Comparison of ENCODE assay signal across 8 cellular contexts in the genomic region with DNA sequence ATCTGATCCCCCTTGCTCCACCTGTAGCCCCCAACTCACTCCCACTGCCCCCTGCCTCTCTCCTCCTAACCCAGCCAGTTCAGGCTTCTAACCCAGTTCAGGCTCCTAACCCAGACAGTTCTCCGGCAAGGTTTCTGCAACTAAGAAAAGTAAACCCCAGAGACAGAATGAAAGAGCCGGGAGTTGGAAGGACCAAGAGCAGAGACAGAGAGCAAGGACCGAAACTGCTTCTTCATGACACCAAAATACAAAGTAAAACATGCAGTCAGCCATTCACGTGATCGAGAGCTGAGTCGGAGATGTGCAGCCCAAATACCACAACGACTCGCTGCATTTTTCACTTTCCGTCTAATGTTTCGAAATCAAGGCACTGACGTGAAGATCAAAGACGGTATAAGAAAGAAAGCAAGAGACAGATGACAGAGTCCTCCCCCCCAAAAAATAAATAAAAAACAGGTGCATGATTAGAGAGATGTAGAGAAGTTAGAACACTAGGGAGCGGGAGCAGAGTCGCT. TPM values are rescaled to one million over a fixed set of nuclear protein-coding genes. Genes with fewer than 3 reads are reported as not detected.
A peak's percentile ranks its signal among the peaks of the same experiment; 100 is the strongest.
DNase-seq lines count a peak whose midpoint lies in the region; ATAC-seq lines count a peak whose summit lies in the region.

No MANE protein-coding gene starts in this region.

- no peaks in the 10 kb centered on the region for H3K9me3 Mint-ChIP-seq in stimulated activated naive B cell treated with anti-CD40 and anti-IgM and Interleukin-4, amounts not matched to agents 10 μg/mL and 1 μg/mL and 100 μg/mL, for 72 hours

- DNase-seq in SIG-M5 treated with dmso at 0.1 percent for 504 hours (lab: John Stamatoyannopoulos, UW; ENCODE audit: unreplicated experiment) (peak; percentile 63), SIG-M5 (lab: John Stamatoyannopoulos, UW) (no peak), iris pigment epithelial cell (ENCODE audit: low read depth) (peak; percentile 12), cerebellum (ENCODE audit: low spot score) (no peak), H7 (no peak)
- DNase-seq in activated CD8-positive, alpha-beta memory T cell treated with anti-CD3 and anti-CD28 coated beads, Interleukin-2, amount 50 U/mL, for 1 hour (ENCODE audit: extremely low read depth): peak; percentile 56
- no peak for DNase-seq in stimulated activated naive B cell treated with anti-CD40 and anti-IgM and Interleukin-4, amounts not matched to agents 10 μg/mL and 1 μg/mL and 100 μg/mL, for 72 hours

- no peaks in the 10 kb centered on the region for H3K27me3 Mint-ChIP-seq in stimulated activated naive B cell treated with anti-CD40 and anti-IgM and Interleukin-4, amounts not matched to agents 10 μg/mL and 1 μg/mL and 100 μg/mL, for 72 hours

- peak overlapping the region; percentile 86 to 90 for H3K4me3 Mint-ChIP-seq in stimulated activated naive B cell treated with anti-CD40 and anti-IgM and Interleukin-4, amounts not matched to agents 10 μg/mL and 1 μg/mL and 100 μg/mL, for 72 hours

- peaks cover 58 to 64% of the 10 kb centered on the region in 2 donors for H3K36me3 Mint-ChIP-seq in stimulated activated naive B cell treated with anti-CD40 and anti-IgM and Interleukin-4, amounts not matched to agents 10 μg/mL and 1 μg/mL and 100 μg/mL, for 72 hours

- H3K27ac Mint-ChIP-seq in stimulated activated naive B cell treated with anti-CD40 and anti-IgM and Interleukin-4, amounts not matched to agents 10 μg/mL and 1 μg/mL and 100 μg/mL, for 72 hours: peak overlapping the region; percentile 100

- no peaks in the 10 kb centered on the region for H3K36me3 ChIP-seq in H7 (replicated peaks; ENCODE audit: control insufficient read depth, insufficient read depth, low read length)

- ATAC-seq in HG03469 (IDR thresholded peaks at IDR 0.05; ENCODE audit: unreplicated experiment): peak; percentile 29
- peak in 1 of 2 donors; percentile 8 for ATAC-seq in stimulated activated naive B cell treated with anti-CD40 and anti-IgM and Interleukin-4, amounts not matched to agents 10 μg/mL and 1 μg/mL and 100 μg/mL, for 72 hours (replicated peaks)

- no peak overlapping the region for H3K4me3 ChIP-seq in H7 (ENCODE audit: insufficient read depth, low read depth, low read length)

- H3K4me1 Mint-ChIP-seq in stimulated activated naive B cell treated with anti-CD40 and anti-IgM and Interleukin-4, amounts not matched to agents 10 μg/mL and 1 μg/mL and 100 μg/mL, for 72 hours: peaks cover 55 to 90% of the 10 kb centered on the region in 2 donors

- H3K27me3 ChIP-seq in H7 (ENCODE audit: control insufficient read depth, insufficient read depth, low read length): peaks cover 25% of the 10 kb centered on the region

RNA-seq across cellular contexts. Expression of gene IL10RA, which starts 0.8 kb away (rescaled TPM):
- 3.0 TPM for total RNA-seq in cerebellum
- not detected in 2 replicates for total RNA-seq in H7 (2014; rRNA removed; shearing (Covaris generic))

RNA-seq across cellular contexts. Expression of gene TMPRSS13, which starts 57.8 kb away (rescaled TPM):
- total RNA-seq in cerebellum: 0.09 TPM
- 0.31 TPM in 1 of 2 replicates, not detected in the other for total RNA-seq in H7 (2014; rRNA removed; shearing (Covaris generic))

Comparison
In these comparisons a context has a peak if more than half of its experiments do, and no peak if none do; other contexts are left out.
1. DNase-seq: peak in SIG-M5 treated with dmso at 0.1 percent for 504 hours (single experiment), activated CD8-positive, alpha-beta memory T cell treated with anti-CD3 and anti-CD28 coated beads, Interleukin-2, amount 50 U/mL, for 1 hour (single experiment) and iris pigment epithelial cell (single experiment); none in SIG-M5 (single experiment), stimulated activated naive B cell treated with anti-CD40 and anti-IgM and Interleukin-4, amounts not matched to agents 10 μg/mL and 1 μg/mL and 100 μg/mL, for 72 hours (single experiment), cerebellum (single experiment) and H7 (single experiment).